8 cellular contexts compared by ENCODE assay signal in genomic region chr6:79813854-79814477, GRCh38.
DNase-seq lines count a peak whose midpoint lies in the region; ATAC-seq lines count a peak whose summit lies in the region.

No MANE protein-coding gene starts in this region.

- H3K4me2 ChIP-seq in mesendoderm (ENCODE audit: low read length) = no peak overlapping the region

- intact Hi-C loops in CD4-positive, alpha-beta memory T cell (cut with micrococcal nuclease) = loop anchor here (1.0 to 2.0 kb wide), 3 partner anchors 36 to 243 kb away; no protein-coding TSS in a partner anchor

- no peaks in the 10 kb centered on the region for H3K4me1 ChIP-seq in CD4-positive, alpha-beta memory T cell (ENCODE audit: insufficient read depth, low read length)
- no peaks in the 10 kb centered on the region for H3K4me1 ChIP-seq in mesendoderm (ENCODE audit: control insufficient read depth, low read depth, low read length)

- H3K4me3 Mint-ChIP-seq in CD4-positive, alpha-beta memory T cell = no peak overlapping the region

- no peak overlapping the region for H3K27ac ChIP-seq in CD4-positive, alpha-beta memory T cell (ENCODE audit: low read depth, low read length)
- H3K27ac ChIP-seq in mesendoderm (ENCODE audit: low read depth, low read length) = no peak overlapping the region

- H2AK5ac ChIP-seq in mesendoderm (ENCODE audit: low read length) = no peak overlapping the region

- no peaks in the 10 kb centered on the region for H3K79me2 ChIP-seq in mesendoderm (ENCODE audit: control insufficient read depth, insufficient read depth, low read length)

- H3K9ac ChIP-seq in mesendoderm (ENCODE audit: low read length) = no peak overlapping the region

- H2BK5ac ChIP-seq in mesendoderm (ENCODE audit: low read length) = no peak overlapping the region

- no peak overlapping the region for H4K8ac ChIP-seq in mesendoderm (ENCODE audit: low read depth, low read length)

- no peaks in the 10 kb centered on the region for H3K36me3 ChIP-seq in CD4-positive, alpha-beta memory T cell (ENCODE audit: insufficient read depth, low read length)
- H3K36me3 ChIP-seq in mesendoderm (ENCODE audit: control insufficient read depth, insufficient read depth, low read length) = no peaks in the 10 kb centered on the region

- H3K56ac ChIP-seq in mesendoderm (ENCODE audit: low read length) = no peak overlapping the region

- H3K27me3 Mint-ChIP-seq in CD4-positive, alpha-beta memory T cell = peaks cover 3 to 5% of the 10 kb centered on the region in 2 donors

- no peak overlapping the region for H3K23ac ChIP-seq in mesendoderm (ENCODE audit: low read length)

- H4K5ac ChIP-seq in mesendoderm (ENCODE audit: low read length) = no peak overlapping the region

- H3K9me3 Mint-ChIP-seq in CD4-positive, alpha-beta memory T cell = no peaks in the 10 kb centered on the region

- no peak overlapping the region for H3K4ac ChIP-seq in mesendoderm (ENCODE audit: low read depth, low read length)

- H3K27me3 ChIP-seq in CD4-positive, alpha-beta memory T cell (ENCODE audit: insufficient read depth, low read length) = no peaks in the 10 kb centered on the region
- no peaks in the 10 kb centered on the region for H3K27me3 ChIP-seq in mesendoderm (ENCODE audit: insufficient read depth, low read length, poor library complexity)

- H3K36me3 Mint-ChIP-seq in CD4-positive, alpha-beta memory T cell = no peaks in the 10 kb centered on the region

- no peaks in the 10 kb centered on the region for H3K4me1 Mint-ChIP-seq in CD4-positive, alpha-beta memory T cell

- no CpG with 5 or more reads among the region's 3 CpGs for WGBS in mesendoderm (ENCODE audit: extremely low coverage, insufficient coverage, low lambda C conversion rate)

- no peak overlapping the region for H3K18ac ChIP-seq in mesendoderm (ENCODE audit: low read length)

- no peak overlapping the region for H3K27ac Mint-ChIP-seq in CD4-positive, alpha-beta memory T cell

- H3K9me3 ChIP-seq in CD4-positive, alpha-beta memory T cell (ENCODE audit: control insufficient read depth in 1 of 2, low read length in 2 of 2) = no peaks in the 10 kb centered on the region

- DNase-seq in CD4-positive, alpha-beta memory T cell = peak; percentile 26 to 44 (median 28)
- DNase-seq in NCI-H226 (peak; percentile 36), ecto neural progenitor cell (ENCODE audit: low spot score) (peak; percentile 72), mesendoderm (peak; percentile 71)
- peak; percentile 21 to 45 for DNase-seq in activated CD4-positive, alpha-beta T cell treated with anti-CD3 and anti-CD28 coated beads, Interleukin-2, amount 50 U/mL, for 24 hours (ENCODE audit: low read depth in 1 of 2, low spot score in 1 of 2)
- peak; percentile 40 to 52 for DNase-seq in stimulated activated CD8-positive, alpha-beta memory T cell treated with anti-CD3 and anti-CD28 coated beads, Interleukin-2, amount 100 ng/mL, for 48 hours (ENCODE audit: low read depth in 2 of 2)

- H3K79me1 ChIP-seq in mesendoderm (ENCODE audit: low read length) = no peaks in the 10 kb centered on the region

- POLR2A ChIA-PET in CD4-positive, alpha-beta memory T cell (lab: Charles Lee; ENCODE audit: partially characterized antibody) = no interaction called here

- no peak overlapping the region for H2BK15ac ChIP-seq in mesendoderm (replicated peaks; ENCODE audit: low read depth)

- no peak overlapping the region for H3K4me3 ChIP-seq in CD4-positive, alpha-beta memory T cell (ENCODE audit: low read length in 2 of 2)
- no peak overlapping the region for H3K4me3 ChIP-seq in mesendoderm (ENCODE audit: low read length)

- CTCF ChIA-PET in CD4-positive, alpha-beta memory T cell (lab: Charles Lee; ENCODE audit: partially characterized antibody) = interaction anchor here (0.8 to 2.3 kb wide), 12 partner anchors 8 to 372 kb away, joined by 3 to 12 read pairs (median 3); no protein-coding TSS in a partner anchor

- ATAC-seq in GM19035 (IDR thresholded peaks at IDR 0.05; ENCODE audit: unreplicated experiment) = peak; percentile 98
- ATAC-seq in HG03139 (IDR thresholded peaks at IDR 0.05; ENCODE audit: unreplicated experiment) = peak; percentile 97

- no peak overlapping the region for H2BK120ac ChIP-seq in mesendoderm (ENCODE audit: low read depth, low read length)
